In genomic region chr11:111878766-111879636, GRCh38 we compare ENCODE assay signal across 8 cellular contexts.
DNase-seq lines count a peak whose midpoint lies in the region; ATAC-seq and TF ChIP-seq lines count a peak whose summit lies in the region.

CFAP68 (plus strand) TSS chr11:111879541; CDS start chr11:111879561, 20 bp downstream.
FDXACB1 (minus strand) TSS chr11:111879165; CDS start chr11:111879132, 33 bp downstream.

- in situ Hi-C loops in GM18951 (cut with MboI; ENCODE audit: low sequenced_read_pairs, unreplicated experiment): no loop called here

- DNase-seq in AG10803 (ENCODE audit: low read depth): peak; percentile 95
- peak; percentile 94 for DNase-seq in NCI-H226
- DNase-seq in activated CD4-positive, CD25-positive, alpha-beta regulatory T cell (lab: John Stamatoyannopoulos, UW): peak; percentile 80 to 88 (median 86)
- peak; percentile 98 for DNase-seq in central memory CD4-positive, alpha-beta T cell
- DNase-seq in iris pigment epithelial cell (ENCODE audit: low read depth): peak; percentile 98
- DNase-seq in stimulated activated CD4-positive, alpha-beta T cell treated with anti-CD3 and anti-CD28 coated beads, Interleukin-12 subunit alpha, Interleukin-12 subunit beta, amount 100 ng/mL, for 24 hours (ENCODE audit: low read depth in 2 of 2): peak; percentile 87 to 91

- peak within 1 kb of the TSS; percentile 97 for H3K4me3 ChIP-seq in AG10803 (ENCODE audit: low read length)

- peak; percentile 71 for TF ChIP-seq POLR2A in GM18951 (IDR thresholded peaks at IDR 0.05; ENCODE audit: extremely low read depth, insufficient read depth, insufficient read length)

- peak; percentile 90 for TF ChIP-seq CTCF in AG10803 (conservative IDR thresholded peaks at IDR 0.05; ENCODE audit: low read length)

- peak; percentile 90 for ATAC-seq in HG03196 (IDR thresholded peaks at IDR 0.05; ENCODE audit: unreplicated experiment)

Comparison
In these comparisons a context has a peak if more than half of its experiments do, and no peak if none do; other contexts are left out.
1. Peak in every context shown above with its lines: DNase-seq, ATAC-seq and H3K4me3 ChIP-seq.